ENCODE assay signal across 26 cellular contexts in the genomic region with DNA sequence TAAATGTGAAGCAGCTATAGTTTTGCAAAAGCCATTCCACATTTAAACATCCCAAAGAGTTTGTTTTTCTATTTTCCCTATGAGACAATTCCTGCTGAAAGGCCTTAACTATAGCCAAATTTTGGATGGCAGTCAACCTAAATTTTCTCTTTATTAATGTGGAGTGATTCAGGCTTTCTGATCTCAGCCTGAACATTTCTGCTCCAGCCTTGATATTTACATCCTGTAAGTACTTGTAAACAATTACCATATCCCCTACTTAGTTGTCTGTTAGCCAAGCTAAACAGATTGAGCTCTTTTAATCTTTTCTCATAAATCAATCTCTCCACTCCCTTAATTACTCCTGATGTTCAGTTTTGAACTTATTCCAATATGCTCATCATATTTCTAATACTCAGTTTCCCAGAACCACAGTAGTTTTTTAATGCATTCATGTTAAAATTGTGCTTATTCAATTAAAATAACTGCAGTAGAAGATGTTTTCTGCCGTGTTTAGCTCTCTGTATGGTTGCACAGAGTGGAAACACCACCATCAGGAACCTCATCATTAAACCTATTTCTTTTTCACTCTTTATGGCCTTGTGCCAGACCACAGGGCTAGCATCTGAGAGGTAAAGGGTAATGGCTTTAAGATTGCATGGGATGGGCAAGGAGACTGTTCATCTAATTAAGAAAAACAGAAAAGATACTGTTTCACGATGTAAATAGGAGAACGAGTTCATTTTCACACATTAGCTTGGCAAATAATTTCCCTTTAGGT.
A peak's percentile ranks its signal among the peaks of the same experiment; 100 is the strongest.
DNase-seq lines count a peak whose midpoint lies in the region; TF ChIP-seq lines count a peak whose summit lies in the region.
"Had no signal": no experiment of that assay in that cellular context is flagged by ENCODE, and none has a peak within 500 bp of the region (broad histone marks: within the 10 kb centered on the region; RNA-seq: fewer than 3 reads in every experiment).

No MANE protein-coding gene starts in this region.

- no peak overlapping the region for H3K4ac ChIP-seq in mesenchymal stem cell (ENCODE audit: low read depth in 1 of 2, low read length in 2 of 2)

- H3K4me2 ChIP-seq in mesenchymal stem cell (ENCODE audit: low read length, poor library complexity, severe bottlenecking), result no peak overlapping the region
- H3K4me2 ChIP-seq: hepatocyte had no signal

- DNase-seq in NCI-H1092 (lab: John Stamatoyannopoulos, UW) (peak; percentile 39), NCI-H2171 treated with DMSO at 0.1 percent for 48 hours (lab: John Stamatoyannopoulos, UW) (peak; percentile 94), WERI-Rb-1 (no peak), mesenchymal stem cell (peak; percentile 35), NCI-H510A treated with DMSO at 0.1 percent for 48 hours (lab: John Stamatoyannopoulos, UW) (no peak), NCI-H510A (lab: John Stamatoyannopoulos, UW) (no peak), transverse colon (no peak)
- DNase-seq: activated CD4-positive, alpha-beta T cell treated with anti-CD3 and anti-CD28 coated beads for 1 hour; activated CD8-positive, alpha-beta T cell treated with anti-CD3 and anti-CD28 coated beads, Interleukin-2, amount 10 ng/mL, durations not matched to agents 7 days and 5 days; activated effector memory CD4-positive, alpha-beta T cell treated with Interleukin-2 at 50 U/mL for 16 hours; activated naive CD8-positive, alpha-beta T cell treated with anti-CD3 and anti-CD28 coated beads for 36 hours; activated T-cell treated with anti-CD3 and anti-CD28 coated beads for 4 hours; DMS53; foreskin fibroblast; GDM1; KBM-7; mesendoderm; NCI-H2029 treated with DMSO at 0.1 percent for 48 hours; NCI-H526; PC-3; psoas muscle; SHP77; stimulated activated CD8-positive, alpha-beta memory T cell treated with anti-CD3 and anti-CD28 coated beads, Interleukin-4, amount 100 ng/mL, for 48 hours had no signal

- TF ChIP-seq EP300 in transverse colon (IDR thresholded peaks at IDR 0.05; ENCODE audit: low read depth), result no peak

- H3K18ac ChIP-seq in mesenchymal stem cell (ENCODE audit: low read depth in 1 of 2, low read length in 2 of 2), result no peak overlapping the region

- no peaks in the 10 kb centered on the region for H3K4me1 ChIP-seq in mesenchymal stem cell (ENCODE audit: control insufficient read depth, insufficient read depth, low read depth, low read length)
- H3K4me1 ChIP-seq in transverse colon, result no peaks in the 10 kb centered on the region
- H3K4me1 ChIP-seq: ascending aorta, psoas muscle, tibial nerve had no signal

- in situ Hi-C loops in transverse colon (cut with MboI; ENCODE audit: low pct_ligation_motif_present in 1 of 4, low pct_unique_long_range_greater_than_20kb in 1 of 4, low sequenced_read_pairs in 3 of 4), result no loop called here

- H2AFZ ChIP-seq in mesenchymal stem cell (ENCODE audit: low read depth, low read length), result no peak overlapping the region
- H2AFZ ChIP-seq: hepatocyte had no signal

- H2BK15ac ChIP-seq in mesenchymal stem cell (ENCODE audit: low read depth, poor library complexity, severe bottlenecking), result no peak overlapping the region

- no peak overlapping the region for H3K14ac ChIP-seq in mesenchymal stem cell (ENCODE audit: low read length in 2 of 2)

- H3K9me3 ChIP-seq in WERI-Rb-1 (ENCODE audit: severe bottlenecking) (peaks cover 3% of the 10 kb centered on the region), mesenchymal stem cell (ENCODE audit: control insufficient read depth, low read length) (no peaks in the 10 kb centered on the region), transverse colon (no peaks in the 10 kb centered on the region)
- H3K9me3 ChIP-seq: ascending aorta, psoas muscle, tibial nerve had no signal

- H3K79me1 ChIP-seq in mesenchymal stem cell (replicated peaks; ENCODE audit: low read length, poor library complexity, severe bottlenecking), result no peaks in the 10 kb centered on the region

- no peak overlapping the region for H4K91ac ChIP-seq in mesenchymal stem cell (ENCODE audit: low read length)

- H4K8ac ChIP-seq in mesenchymal stem cell (ENCODE audit: low read length), result no peak overlapping the region

- H3K27me3 ChIP-seq in WERI-Rb-1 (ENCODE audit: insufficient read depth, low read depth, severe bottlenecking) (no peaks in the 10 kb centered on the region), mesenchymal stem cell (ENCODE audit: control insufficient read depth in 1 of 2, insufficient read depth in 1 of 2, low read length in 2 of 2) (no peaks in the 10 kb centered on the region), transverse colon (no peaks in the 10 kb centered on the region)
- H3K27me3 ChIP-seq: ascending aorta, hepatocyte, tibial nerve had no signal

- H2BK12ac ChIP-seq in mesenchymal stem cell (ENCODE audit: low read length in 2 of 2), result no peak overlapping the region

- no peak overlapping the region for H3K23ac ChIP-seq in mesenchymal stem cell (ENCODE audit: low read length in 2 of 2)

- intact Hi-C loops in transverse colon (cut with DNase I; ENCODE audit: low total_unique reads), result no loop called here

- no peak overlapping the region for H2AK5ac ChIP-seq in mesenchymal stem cell (ENCODE audit: low read length, severe bottlenecking)

- 77% methylated on average over 3 of the region's 3 CpGs for WGBS in mesenchymal stem cell
- 51 to 59% methylated on average over 3 of the region's 3 CpGs for WGBS in transverse colon (ENCODE audit: low coverage in 1 of 2), 2 donors

- TF ChIP-seq CTCF in WERI-Rb-1 (IDR thresholded peaks at IDR 0.05; ENCODE audit: low read depth, low read length), result no peak
- TF ChIP-seq CTCF in transverse colon (IDR thresholded peaks at IDR 0.05), result no peak

- H3K36me3 ChIP-seq in WERI-Rb-1 (no peaks in the 10 kb centered on the region), mesenchymal stem cell (ENCODE audit: control insufficient read depth in 1 of 2, insufficient read depth in 2 of 2, low read depth in 1 of 2, low read length in 2 of 2) (no peaks in the 10 kb centered on the region), transverse colon (no peaks in the 10 kb centered on the region)
- H3K36me3 ChIP-seq: ascending aorta, tibial nerve had no signal

- no peak for TF ChIP-seq POLR2A in transverse colon (IDR thresholded peaks at IDR 0.05)

- H3K4me3 ChIP-seq in WERI-Rb-1 (ENCODE audit: low read depth, low read length) (no peak overlapping the region), mesenchymal stem cell (ENCODE audit: insufficient read depth in 1 of 2, low read depth in 1 of 2, low read length in 2 of 2) (no peak overlapping the region), transverse colon (no peak overlapping the region)
- H3K4me3 ChIP-seq: ascending aorta, hepatocyte, psoas muscle, tibial nerve had no signal

- H2BK5ac ChIP-seq in mesenchymal stem cell (ENCODE audit: low read depth, low read length, poor library complexity, severe bottlenecking), result no peak overlapping the region

- no peak overlapping the region for H3K9ac ChIP-seq in mesenchymal stem cell (ENCODE audit: low read length)

- no peak overlapping the region for H2BK120ac ChIP-seq in mesenchymal stem cell (ENCODE audit: low read depth, low read length)

- peak overlapping the region; percentile 43 for H3K27ac ChIP-seq in WERI-Rb-1
- no peak overlapping the region for H3K27ac ChIP-seq in mesenchymal stem cell (ENCODE audit: low read length, poor library complexity, severe bottlenecking)
- no peak overlapping the region for H3K27ac ChIP-seq in transverse colon
- H3K27ac ChIP-seq: ascending aorta, hepatocyte, psoas muscle, tibial nerve had no signal

Comparison
In these comparisons a context has a peak if more than half of its experiments do, and no peak if none do; other contexts are left out.
1. DNase-seq: peak in NCI-H1092 (single experiment), NCI-H2171 treated with DMSO at 0.1 percent for 48 hours (single experiment) and mesenchymal stem cell (single experiment); none in WERI-Rb-1 (single experiment), NCI-H510A treated with DMSO at 0.1 percent for 48 hours (single experiment), NCI-H510A (single experiment) and transverse colon (single experiment).